ENCODE assay signal across 1 cellular context in the genomic region with DNA sequence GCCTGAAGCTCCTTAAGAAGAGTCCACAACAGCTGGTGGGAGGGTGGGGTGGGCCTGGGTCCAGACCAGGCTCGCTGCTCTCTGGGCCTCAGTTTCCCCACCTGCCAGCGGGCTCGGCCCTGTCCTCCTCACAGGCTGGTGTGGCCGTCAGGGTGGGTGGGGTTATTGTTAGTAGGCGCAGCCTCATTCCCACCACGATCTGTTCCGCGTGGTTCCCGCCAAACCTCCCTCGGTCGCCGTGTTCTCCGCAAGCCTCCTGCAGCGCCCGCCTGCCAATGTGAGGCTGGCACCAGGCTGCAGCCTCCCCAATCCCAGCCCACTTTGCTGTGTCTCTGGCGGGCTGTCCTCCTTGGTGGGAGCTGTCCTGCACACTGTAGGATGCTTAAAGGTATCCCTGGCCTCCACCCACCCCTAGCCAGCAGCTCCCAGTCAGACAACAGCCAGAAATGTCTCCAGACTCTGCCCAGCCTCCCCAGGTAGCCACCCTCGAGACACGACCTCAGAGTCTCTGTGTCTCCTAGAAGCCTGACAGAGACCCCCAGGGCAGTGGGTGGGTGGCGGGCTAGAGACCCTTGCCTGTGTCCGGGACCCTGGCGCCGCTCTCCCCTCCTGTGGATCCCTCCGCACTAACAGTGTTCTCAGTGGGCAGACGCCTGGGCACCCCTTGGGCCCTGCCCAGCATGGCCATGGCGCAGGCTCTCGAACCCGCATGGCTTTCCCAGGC.
TF ChIP-seq lines count a peak whose summit lies in the region.

No MANE protein-coding gene starts in this region.

TF ChIP-seq in endothelial cell of umbilical vein, 7 proteins besides CTCF, POLR2A, EP300 and RAD21:
- TF ChIP-seq JUN (IDR thresholded peaks at IDR 0.05; ENCODE audit: borderline replicate concordance, insufficient read depth, insufficient read length, low read depth) = no peak
- TF ChIP-seq MYC (IDR thresholded peaks at IDR 0.05; ENCODE audit: low read depth, low read length) = no peak
- no peak for TF ChIP-seq GATA2 (IDR thresholded peaks at IDR 0.05; ENCODE audit: insufficient read depth, insufficient read length, low read depth, low read length)
- TF ChIP-seq POLR2AphosphoS5 (IDR thresholded peaks at IDR 0.05; ENCODE audit: insufficient read depth, low read depth, low read length) = no peak
- TF ChIP-seq MAX (IDR thresholded peaks at IDR 0.05; ENCODE audit: insufficient read depth, insufficient read length) = no peak
- TF ChIP-seq FOS (IDR thresholded peaks at IDR 0.05; ENCODE audit: borderline replicate concordance, insufficient read depth, low read length) = no peak
- no peak for TF ChIP-seq EZH2 (IDR thresholded peaks at IDR 0.05; ENCODE audit: borderline replicate concordance, low read depth, low read length, severe bottlenecking)
